Comparison of ENCODE assay signal across 24 cellular contexts in the genomic region with DNA sequence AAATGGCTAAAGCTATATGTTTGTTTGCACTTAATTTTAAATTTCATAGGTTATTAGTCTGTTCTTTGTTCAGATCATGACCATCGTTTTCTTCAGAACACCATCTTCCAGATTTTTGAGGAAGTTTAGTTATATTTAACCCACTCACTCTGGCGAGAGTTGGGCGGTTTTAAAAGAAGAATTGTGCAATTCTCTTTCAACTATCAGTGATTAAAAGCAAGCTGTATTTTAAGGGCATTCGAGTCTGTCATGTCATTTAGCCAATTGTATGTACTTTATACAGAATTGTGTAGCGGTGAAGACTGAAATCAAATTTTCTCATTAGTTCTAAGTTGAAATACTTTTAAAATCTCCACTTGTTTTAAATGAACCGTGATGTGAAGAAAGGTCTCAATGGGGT.
DNase-seq lines count a peak whose midpoint lies in the region; ATAC-seq, FAIRE-seq and TF ChIP-seq lines count a peak whose summit lies in the region.
"Had no signal": no experiment of that assay in that cellular context is flagged by ENCODE, and none has a peak within 500 bp of the region (broad histone marks: within the 10 kb centered on the region; RNA-seq: fewer than 3 reads in every experiment).

No MANE protein-coding gene starts in this region.

- no peaks in the 10 kb centered on the region for H3K36me3 Mint-ChIP-seq in activated CD4-positive, alpha-beta T cell treated with anti-CD3 and anti-CD28 coated beads, Interleukin-2, amount 10 ng/mL, durations not matched to agents 24 days and 14 days (ENCODE audit: low read depth)
- H3K36me3 Mint-ChIP-seq: activated naive CD4-positive, alpha-beta T cell treated with anti-CD3 and anti-CD28 coated beads, Interleukin-2, amount 50 U/mL, for 24 hours; neural progenitor cell had no signal

- H3K27ac Mint-ChIP-seq in activated CD4-positive, alpha-beta T cell treated with anti-CD3 and anti-CD28 coated beads, Interleukin-2, amount 10 ng/mL, durations not matched to agents 24 days and 14 days, result no peak overlapping the region
- H3K27ac Mint-ChIP-seq: activated CD8-positive, alpha-beta T cell treated with anti-CD3 and anti-CD28 coated beads for 36 hours; activated naive CD4-positive, alpha-beta T cell treated with anti-CD3 and anti-CD28 coated beads, Interleukin-2, amount 50 U/mL, for 24 hours; CD14-positive monocyte; neural progenitor cell had no signal

- TF ChIP-seq POLR2A in heart left ventricle (IDR thresholded peaks at IDR 0.05), result no peak

- peaks cover 0 to 12% (median 0%) of the 10 kb centered on the region in 9 donors for H3K27me3 ChIP-seq in heart left ventricle
- H3K27me3 ChIP-seq in skeletal muscle tissue (ENCODE audit: control insufficient read depth in 3 of 3, insufficient read depth in 3 of 3, low read length in 3 of 3), result peaks cover 0 to 3% (median 2%) of the 10 kb centered on the region in 3 donors

- intact Hi-C loops in heart left ventricle (cut with DNase I), result loop anchor here in 8 of 10 donors (2.0 to 10.0 kb wide), 12 partner anchors 69 to 299 kb away; no protein-coding TSS in a partner anchor
- intact Hi-C loops in left ventricle myocardium superior (cut with micrococcal nuclease), result loop anchor here (5.0 kb wide), 1 partner anchor 97 kb away; no protein-coding TSS in a partner anchor
- intact Hi-C loops in activated CD4-positive, alpha-beta T cell treated with anti-CD3 and anti-CD28 coated beads, Interleukin-2, amount 10 ng/mL, durations not matched to agents 24 days and 14 days (cut with micrococcal nuclease), result no loop called here

- no peaks in the 10 kb centered on the region for H3K36me3 ChIP-seq in heart left ventricle
- no peaks in the 10 kb centered on the region for H3K36me3 ChIP-seq in skeletal muscle tissue (ENCODE audit: control insufficient read depth in 3 of 3, insufficient read depth in 3 of 3, low read length in 3 of 3)
- H3K36me3 ChIP-seq: colonic mucosa, neural progenitor cell, stomach, uterus had no signal

- H3K4me1 Mint-ChIP-seq in activated CD4-positive, alpha-beta T cell treated with anti-CD3 and anti-CD28 coated beads, Interleukin-2, amount 10 ng/mL, durations not matched to agents 24 days and 14 days, result peaks cover 3% of the 10 kb centered on the region
- H3K4me1 Mint-ChIP-seq: activated naive CD4-positive, alpha-beta T cell treated with anti-CD3 and anti-CD28 coated beads, Interleukin-2, amount 50 U/mL, for 24 hours had no signal

- no peak for ATAC-seq in heart left ventricle
- no peak for ATAC-seq in left ventricle myocardium superior
- no peak for ATAC-seq in HG03025 (IDR thresholded peaks at IDR 0.05; ENCODE audit: low FRiP score, unreplicated experiment)
- ATAC-seq: activated CD8-positive, alpha-beta T cell treated with anti-CD3 and anti-CD28 coated beads for 36 hours; activated T-cell treated with anti-CD3 and anti-CD28 coated beads, Interleukin-2, amount 50 U/mL, for 4 hours; HCT116; Panc1 had no signal

- DNase-seq in heart left ventricle (no peak), left ventricle myocardium superior (no peak), NOMO-1 treated with DMSO at 0.1 percent for 48 hours (lab: John Stamatoyannopoulos, UW; ENCODE audit: unreplicated experiment) (peak; percentile 87), fibroblast of mammary gland (ENCODE audit: low read depth) (peak; percentile 11), RCC 7860 (ENCODE audit: low spot score) (no peak)
- no peak for DNase-seq in activated CD4-positive, alpha-beta T cell treated with anti-CD3 and anti-CD28 coated beads, Interleukin-2, amount 10 ng/mL, durations not matched to agents 24 days and 14 days
- DNase-seq: activated CD8-positive, alpha-beta T cell treated with anti-CD3 and anti-CD28 coated beads for 36 hours; activated T-cell treated with anti-CD3 and anti-CD28 coated beads, Interleukin-2, amount 50 U/mL, for 4 hours; colonic mucosa; glutamatergic neuron; kidney; NCI-H2029; NCI-H526; stomach; uterus had no signal

- H3K9me3 Mint-ChIP-seq in activated CD4-positive, alpha-beta T cell treated with anti-CD3 and anti-CD28 coated beads, Interleukin-2, amount 10 ng/mL, durations not matched to agents 24 days and 14 days, result no peaks in the 10 kb centered on the region
- H3K9me3 Mint-ChIP-seq: activated T-cell treated with anti-CD3 and anti-CD28 coated beads, Interleukin-2, amount 50 U/mL, for 4 hours; neural progenitor cell had no signal

- no peak overlapping the region for H3K4me3 Mint-ChIP-seq in activated CD4-positive, alpha-beta T cell treated with anti-CD3 and anti-CD28 coated beads, Interleukin-2, amount 10 ng/mL, durations not matched to agents 24 days and 14 days
- H3K4me3 Mint-ChIP-seq: activated CD8-positive, alpha-beta T cell treated with anti-CD3 and anti-CD28 coated beads for 36 hours; activated naive CD4-positive, alpha-beta T cell treated with anti-CD3 and anti-CD28 coated beads, Interleukin-2, amount 50 U/mL, for 24 hours; activated T-cell treated with anti-CD3 and anti-CD28 coated beads, Interleukin-2, amount 50 U/mL, for 4 hours had no signal

- H3K9ac ChIP-seq in skeletal muscle tissue (ENCODE audit: low read depth in 1 of 3, low read length in 3 of 3), result peak overlapping the region in 2 of 3 donors; percentile 1 to 5
- H3K9ac ChIP-seq: neural progenitor cell had no signal

- no peak for TF ChIP-seq CTCF in heart left ventricle (IDR thresholded peaks at IDR 0.05)
- no peak for TF ChIP-seq CTCF in fibroblast of mammary gland (conservative IDR thresholded peaks at IDR 0.05; ENCODE audit: control insufficient read depth, insufficient read depth, low read depth, low read length)

- no peak for FAIRE-seq in RCC 7860 (lab: Jason Lieb, UNC)
- FAIRE-seq: A204.1, kidney had no signal

- H3K4me1 ChIP-seq in heart left ventricle (peaks cover 0 to 20% (median 9%) of the 10 kb centered on the region in 12 donors), skeletal muscle tissue (ENCODE audit: control insufficient read depth in 3 of 3, insufficient read depth in 3 of 3, low read length in 3 of 3) (peaks cover 0 to 7% (median 0%) of the 10 kb centered on the region in 3 donors)
- H3K4me1 ChIP-seq: colonic mucosa, uterus had no signal

- peak overlapping the region in 11 of 12 donors; percentile 33 to 91 (median 72) for H3K27ac ChIP-seq in heart left ventricle
- H3K27ac ChIP-seq in skeletal muscle tissue (ENCODE audit: low read depth, low read length), result no peak overlapping the region
- H3K27ac ChIP-seq: colonic mucosa, epithelial cell of prostate, neural progenitor cell, stomach, uterus had no signal

- WGBS in heart left ventricle, 4 donors, result 27 to 37% (median 29%) methylated on average over 6 of the region's 6 CpGs

- H3K4me3 ChIP-seq in heart left ventricle, result peak overlapping the region in 9 of 12 donors; percentile 15 to 73 (median 66)
- no peak overlapping the region for H3K4me3 ChIP-seq in fibroblast of mammary gland (ENCODE audit: control insufficient read depth, low read depth, low read length)
- no peak overlapping the region for H3K4me3 ChIP-seq in skeletal muscle tissue (ENCODE audit: low read length in 3 of 3)
- H3K4me3 ChIP-seq: colonic mucosa, neural progenitor cell, stomach, uterus had no signal

- peaks cover 0 to 2% (median 0%) of the 10 kb centered on the region in 12 donors for H3K9me3 ChIP-seq in heart left ventricle
- no peaks in the 10 kb centered on the region for H3K9me3 ChIP-seq in skeletal muscle tissue (ENCODE audit: control insufficient read depth in 3 of 3, low read length in 3 of 3)
- H3K9me3 ChIP-seq: colonic mucosa, uterus had no signal

- peaks cover 43% of the 10 kb centered on the region for H3K27me3 Mint-ChIP-seq in activated CD4-positive, alpha-beta T cell treated with anti-CD3 and anti-CD28 coated beads, Interleukin-2, amount 10 ng/mL, durations not matched to agents 24 days and 14 days

Comparison
In these comparisons a context has a peak if more than half of its experiments do, and no peak if none do; other contexts are left out.
1. DNase-seq: peak in NOMO-1 treated with DMSO at 0.1 percent for 48 hours (single experiment) and fibroblast of mammary gland (single experiment); none in heart left ventricle (0 of 5), left ventricle myocardium superior (single experiment), activated CD4-positive, alpha-beta T cell treated with anti-CD3 and anti-CD28 coated beads, Interleukin-2, amount 10 ng/mL, durations not matched to agents 24 days and 14 days (single experiment) and RCC 7860 (single experiment).
2. H3K4me3 ChIP-seq: peak in heart left ventricle (9 of 12); none in fibroblast of mammary gland (single experiment) and skeletal muscle tissue (0 of 3).